ENCODE assay signal across 1 cellular context in the genomic region with DNA sequence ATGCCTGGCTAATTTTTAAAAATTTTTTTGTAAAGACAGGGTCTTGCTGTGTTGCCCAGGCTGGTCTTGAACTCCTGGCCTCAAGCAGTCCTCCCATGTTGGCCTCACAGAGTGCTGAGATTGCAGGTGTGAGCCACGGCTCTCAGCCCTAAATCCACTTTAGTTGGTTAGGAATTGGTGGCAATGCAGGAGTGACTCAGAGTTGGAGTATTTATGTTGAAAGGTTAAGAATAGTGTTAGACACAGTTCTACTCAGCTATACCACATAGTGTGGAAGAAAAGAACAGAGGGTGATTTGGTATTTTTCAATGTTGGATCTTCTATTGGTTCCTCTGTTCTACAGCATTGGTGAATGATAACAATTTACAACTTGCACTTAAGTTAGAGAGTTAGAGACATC.
TF ChIP-seq lines count a peak whose summit lies in the region.

No MANE protein-coding gene starts in this region.

TF ChIP-seq in IMR-90, 13 proteins besides CTCF, POLR2A, EP300 and RAD21:
- TF ChIP-seq BHLHE40 (IDR thresholded peaks at IDR 0.05; ENCODE audit: low read depth, low read length) (no peak), MAZ (IDR thresholded peaks at IDR 0.05; ENCODE audit: borderline replicate concordance, low read depth, low read length) (no peak), MAFK (IDR thresholded peaks at IDR 0.05; ENCODE audit: low read depth, low read length) (no peak), RFX5 (IDR thresholded peaks at IDR 0.05; ENCODE audit: low read depth, low read length) (no peak), SMC3 (IDR thresholded peaks at IDR 0.05; ENCODE audit: low read depth, low read length) (no peak), NFE2L2 (IDR thresholded peaks at IDR 0.05; ENCODE audit: low read depth, low read length) (no peak), CHD1 (IDR thresholded peaks at IDR 0.05; ENCODE audit: low read depth, low read length) (no peak), FOS (IDR thresholded peaks at IDR 0.05; ENCODE audit: low read depth, low read length) (no peak), CEBPB (IDR thresholded peaks at IDR 0.05; ENCODE audit: low read depth, low read length) (no peak), MXI1 (IDR thresholded peaks at IDR 0.05; ENCODE audit: borderline replicate concordance, low read depth, low read length) (no peak), RCOR1 (IDR thresholded peaks at IDR 0.05; ENCODE audit: insufficient replicate concordance, low read length) (no peak)
- TF ChIP-seq, protein P1, sequence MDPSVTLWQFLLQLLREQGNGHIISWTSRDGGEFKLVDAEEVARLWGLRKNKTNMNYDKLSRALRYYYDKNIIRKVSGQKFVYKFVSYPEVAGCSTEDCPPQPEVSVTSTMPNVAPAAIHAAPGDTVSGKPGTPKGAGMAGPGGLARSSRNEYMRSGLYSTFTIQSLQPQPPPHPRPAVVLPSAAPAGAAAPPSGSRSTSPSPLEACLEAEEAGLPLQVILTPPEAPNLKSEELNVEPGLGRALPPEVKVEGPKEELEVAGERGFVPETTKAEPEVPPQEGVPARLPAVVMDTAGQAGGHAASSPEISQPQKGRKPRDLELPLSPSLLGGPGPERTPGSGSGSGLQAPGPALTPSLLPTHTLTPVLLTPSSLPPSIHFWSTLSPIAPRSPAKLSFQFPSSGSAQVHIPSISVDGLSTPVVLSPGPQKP (IDR thresholded peaks at IDR 0.05; ENCODE audit: borderline replicate concordance, low read depth, low read length): no peak
- TF ChIP-seq, protein P2, sequence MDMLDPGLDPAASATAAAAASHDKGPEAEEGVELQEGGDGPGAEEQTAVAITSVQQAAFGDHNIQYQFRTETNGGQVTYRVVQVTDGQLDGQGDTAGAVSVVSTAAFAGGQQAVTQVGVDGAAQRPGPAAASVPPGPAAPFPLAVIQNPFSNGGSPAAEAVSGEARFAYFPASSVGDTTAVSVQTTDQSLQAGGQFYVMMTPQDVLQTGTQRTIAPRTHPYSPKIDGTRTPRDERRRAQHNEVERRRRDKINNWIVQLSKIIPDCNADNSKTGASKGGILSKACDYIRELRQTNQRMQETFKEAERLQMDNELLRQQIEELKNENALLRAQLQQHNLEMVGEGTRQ (IDR thresholded peaks at IDR 0.05; ENCODE audit: low read depth, low read length): no peak
